In genomic region chr10:31808258-31809218, GRCh38 we compare ENCODE assay signal across 8 cellular contexts.
A peak's percentile ranks its signal among the peaks of the same experiment; 100 is the strongest.
DNase-seq lines count a peak whose midpoint lies in the region; ATAC-seq and TF ChIP-seq lines count a peak whose summit lies in the region.

No MANE protein-coding gene starts in this region.

- ATAC-seq in GM21529 (IDR thresholded peaks at IDR 0.05; ENCODE audit: unreplicated experiment) (peak; percentile 76), heart left ventricle (peak; percentile 51 to 86 (median 80)), psoas muscle (peak; percentile 86 to 93 (median 92))
- peak; percentile 40 for ATAC-seq in activated naive CD8-positive, alpha-beta T cell treated with anti-CD3 and anti-CD28 coated beads, Interleukin-2, amount 50 U/mL, for 24 hours

- no peaks in the 10 kb centered on the region for H3K9me3 Mint-ChIP-seq in activated naive CD8-positive, alpha-beta T cell treated with anti-CD3 and anti-CD28 coated beads, Interleukin-2, amount 50 U/mL, for 24 hours

- H3K36me3 ChIP-seq in heart left ventricle (peaks cover 0 to 45% (median 15%) of the 10 kb centered on the region in 9 donors), psoas muscle (ENCODE audit: insufficient read depth in 1 of 2, low read depth in 1 of 2) (peaks cover 0 to 13% of the 10 kb centered on the region in 2 donors)

- peaks cover 7% of the 10 kb centered on the region for H3K4me1 Mint-ChIP-seq in activated naive CD8-positive, alpha-beta T cell treated with anti-CD3 and anti-CD28 coated beads, Interleukin-2, amount 50 U/mL, for 24 hours

- H3K4me3 Mint-ChIP-seq in activated naive CD8-positive, alpha-beta T cell treated with anti-CD3 and anti-CD28 coated beads, Interleukin-2, amount 50 U/mL, for 24 hours = peak overlapping the region; percentile 72

- peak overlapping the region; percentile 56 for H3K27ac Mint-ChIP-seq in activated naive CD8-positive, alpha-beta T cell treated with anti-CD3 and anti-CD28 coated beads, Interleukin-2, amount 50 U/mL, for 24 hours

- intact Hi-C loops in heart left ventricle (cut with DNase I) (loop anchor here (1.0 to 10.0 kb wide), 19 partner anchors 36 to 1084 kb away; partner anchors contain the start of gene ZNF438 (in 2 of the 10)), psoas muscle (cut with DNase I) (loop anchor here (2.0 to 10.0 kb wide), 4 partner anchors 100 to 1084 kb away; partner anchors contain the start of gene ZEB1 (in 1 of the 2))

- H3K4me1 ChIP-seq in heart left ventricle (peaks cover 0 to 12% (median 0%) of the 10 kb centered on the region in 12 donors), psoas muscle (no peaks in the 10 kb centered on the region)

- H3K4me3 ChIP-seq in heart left ventricle = peak overlapping the region in 11 of 12 donors; percentile 18 to 60 (median 47)
- H3K4me3 ChIP-seq in psoas muscle = peak overlapping the region; percentile 62

- H3K36me3 Mint-ChIP-seq in activated naive CD8-positive, alpha-beta T cell treated with anti-CD3 and anti-CD28 coated beads, Interleukin-2, amount 50 U/mL, for 24 hours (ENCODE audit: low read depth) = peaks cover 5% of the 10 kb centered on the region

- DNase-seq in NCI-H2196 (lab: John Stamatoyannopoulos, UW; ENCODE audit: unreplicated experiment) = peak; percentile 30
- no peak for DNase-seq in NCI-H2196 treated with DMSO at 0.1 percent for 48 hours (lab: John Stamatoyannopoulos, UW; ENCODE audit: unreplicated experiment)
- peak; percentile 8 for DNase-seq in NCI-H345 treated with DMSO at 0.1 percent for 48 hours (lab: John Stamatoyannopoulos, UW; ENCODE audit: unreplicated experiment)
- peak; percentile 10 for DNase-seq in activated naive CD8-positive, alpha-beta T cell treated with anti-CD3 and anti-CD28 coated beads, Interleukin-2, amount 50 U/mL, for 24 hours
- peak; percentile 28 to 51 (median 35) for DNase-seq in heart left ventricle
- DNase-seq in psoas muscle = peak; percentile 23 to 61
- DNase-seq in T-helper 9 cell = no peak

- 40 to 48% (median 46%) methylated on average over 6 of the region's 6 CpGs for WGBS in heart left ventricle, 4 donors
- WGBS in psoas muscle, 3 donors = 19 to 27% (median 21%) methylated on average over 6 of the region's 6 CpGs

- H3K27ac ChIP-seq in heart left ventricle (peak overlapping the region; percentile 13 to 86 (median 80)), psoas muscle (peak overlapping the region; percentile 76)

- H3K9me3 ChIP-seq in heart left ventricle = no peaks in the 10 kb centered on the region
- no peaks in the 10 kb centered on the region for H3K9me3 ChIP-seq in psoas muscle

- no peaks in the 10 kb centered on the region for H3K27me3 ChIP-seq in heart left ventricle
- H3K27me3 ChIP-seq in psoas muscle (ENCODE audit: insufficient read depth in 3 of 3, low read length in 2 of 3) = no peaks in the 10 kb centered on the region

- TF ChIP-seq CTCF in heart left ventricle (IDR thresholded peaks at IDR 0.05) (peak; percentile 37 to 79 (median 62)), psoas muscle (IDR thresholded peaks at IDR 0.05) (peak; percentile 70)

- no peaks in the 10 kb centered on the region for H3K27me3 Mint-ChIP-seq in activated naive CD8-positive, alpha-beta T cell treated with anti-CD3 and anti-CD28 coated beads, Interleukin-2, amount 50 U/mL, for 24 hours

- TF ChIP-seq POLR2A in heart left ventricle (IDR thresholded peaks at IDR 0.05) = no peak

Comparison
In these comparisons a context has a peak if more than half of its experiments do, and no peak if none do; other contexts are left out.
1. DNase-seq: peak in NCI-H2196 (single experiment), NCI-H345 treated with DMSO at 0.1 percent for 48 hours (single experiment), activated naive CD8-positive, alpha-beta T cell treated with anti-CD3 and anti-CD28 coated beads, Interleukin-2, amount 50 U/mL, for 24 hours (single experiment), heart left ventricle (5 of 5) and psoas muscle (2 of 2); none in NCI-H2196 treated with DMSO at 0.1 percent for 48 hours (single experiment) and T-helper 9 cell (single experiment).
2. ATAC-seq: peak in every context shown above with its lines; median percentile 92 in psoas muscle; 80 in heart left ventricle; 76 in GM21529; 40 in activated naive CD8-positive, alpha-beta T cell treated with anti-CD3 and anti-CD28 coated beads, Interleukin-2, amount 50 U/mL, for 24 hours.